ENCODE assay signal across 26 cellular contexts in the genomic region with DNA sequence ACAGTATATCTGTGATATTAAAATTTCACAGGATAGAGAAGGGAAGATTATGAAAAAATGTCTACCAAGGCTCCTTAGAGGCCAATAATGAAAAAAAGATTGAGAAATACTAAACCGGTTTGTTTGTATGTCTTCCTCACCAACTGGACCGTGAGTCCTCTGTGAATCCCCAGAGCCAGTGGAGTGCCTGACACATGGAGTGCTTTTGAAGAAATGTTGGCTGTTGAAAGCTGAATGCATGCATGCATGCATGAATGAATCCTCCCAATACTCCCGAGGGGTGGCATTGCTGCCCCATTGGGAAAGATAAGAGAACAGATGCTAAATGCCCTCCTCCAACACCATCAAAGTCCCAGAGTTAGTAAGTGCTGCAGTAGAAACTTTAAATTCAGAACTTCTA.
DNase-seq lines count a peak whose midpoint lies in the region; ATAC-seq and TF ChIP-seq lines count a peak whose summit lies in the region.
"Had no signal": no experiment of that assay in that cellular context is flagged by ENCODE, and none has a peak within 500 bp of the region (broad histone marks: within the 10 kb centered on the region; RNA-seq: fewer than 3 reads in every experiment).

No MANE protein-coding gene starts in this region.

- TF ChIP-seq CTCF in left ventricle myocardium inferior (IDR thresholded peaks at IDR 0.05; ENCODE audit: borderline replicate concordance) (no peak), epithelial cell of esophagus (IDR thresholded peaks at IDR 0.05; ENCODE audit: insufficient read depth, low read depth, low read length, missing control alignments) (no peak), mesothelial cell of epicardium (IDR thresholded peaks at IDR 0.05; ENCODE audit: unreplicated experiment) (no peak)

- DNase-seq in left ventricle myocardium inferior (no peak), Right ventricle myocardium inferior (ENCODE audit: missing footprints) (no peak), epithelial cell of esophagus (ENCODE audit: low read depth) (peak; percentile 41), sciatic nerve (ENCODE audit: low spot score) (no peak), mesothelial cell of epicardium (ENCODE audit: low spot score in 2 of 2, unreplicated experiment in 2 of 2) (no peak), UCSD-AML1 (lab: John Stamatoyannopoulos, UW; ENCODE audit: unreplicated experiment) (no peak)
- DNase-seq: activated CD4-positive, alpha-beta T cell treated with anti-CD3 and anti-CD28 coated beads, Interleukin-2, amount 10 ng/mL, durations not matched to agents 7 days and 5 days; central memory CD4-positive, alpha-beta T cell; hippocampal formation; immature natural killer cell; mesenchymal stem cell; naive B cell; NCI-H1694; stimulated activated CD4-positive, alpha-beta T cell treated with anti-CD3 and anti-CD28 coated beads, Interleukin-15, amount 100 ng/mL, for 24 hours; stimulated activated naive CD8-positive, alpha-beta T cell treated with anti-CD3 and anti-CD28 coated beads, Interleukin-15, amount 100 ng/mL, for 72 hours; upper lobe of right lung; WERI-Rb-1 had no signal

- peaks cover 5% of the 10 kb centered on the region for H3K27me3 Mint-ChIP-seq in mesothelial cell of epicardium (ENCODE audit: low read depth)
- H3K27me3 Mint-ChIP-seq: activated naive CD4-positive, alpha-beta T cell treated with anti-CD3 and anti-CD28 coated beads, Interleukin-2, amount 50 U/mL, for 24 hours; stimulated activated naive CD8-positive, alpha-beta T cell treated with anti-CD3 and anti-CD28 coated beads, Interleukin-15, amount 100 ng/mL, for 72 hours had no signal

- peaks cover 43% of the 10 kb centered on the region for H3K4me1 ChIP-seq in left ventricle myocardium inferior

- no peaks in the 10 kb centered on the region for H3K27me3 ChIP-seq in left ventricle myocardium inferior (ENCODE audit: low read depth)
- H3K27me3 ChIP-seq: ascending aorta, foreskin keratinocyte, upper lobe of right lung had no signal

- H3K36me3 ChIP-seq in left ventricle myocardium inferior = no peaks in the 10 kb centered on the region
- H3K36me3 ChIP-seq: ascending aorta, HAP-1, upper lobe of right lung, WERI-Rb-1 had no signal

- no peak overlapping the region for H3K4me3 Mint-ChIP-seq in mesothelial cell of epicardium
- H3K4me3 Mint-ChIP-seq: activated CD4-positive, alpha-beta T cell treated with anti-CD3 and anti-CD28 coated beads, Interleukin-2, amount 10 ng/mL, durations not matched to agents 7 days and 5 days; activated naive CD4-positive, alpha-beta T cell treated with anti-CD3 and anti-CD28 coated beads, Interleukin-2, amount 50 U/mL, for 24 hours; immature natural killer cell; stimulated activated naive CD8-positive, alpha-beta T cell treated with anti-CD3 and anti-CD28 coated beads, Interleukin-15, amount 100 ng/mL, for 72 hours; T-helper 2 cell treated with Interferon-gamma antibody and Interleukin-4, amounts not matched to agents 5 μg/mL and 100 μg/mL, for 36 hours had no signal

- peak overlapping the region; percentile 78 for H3K27ac ChIP-seq in left ventricle myocardium inferior (replicated peaks)
- H3K27ac ChIP-seq: epithelial cell of prostate, foreskin keratinocyte, upper lobe of right lung, WERI-Rb-1 had no signal

- H3K36me3 Mint-ChIP-seq in mesothelial cell of epicardium = no peaks in the 10 kb centered on the region
- H3K36me3 Mint-ChIP-seq: activated naive CD4-positive, alpha-beta T cell treated with anti-CD3 and anti-CD28 coated beads, Interleukin-2, amount 50 U/mL, for 24 hours; immature natural killer cell had no signal

- peaks cover 3% of the 10 kb centered on the region for H3K9me3 Mint-ChIP-seq in mesothelial cell of epicardium
- H3K9me3 Mint-ChIP-seq: activated naive CD4-positive, alpha-beta T cell treated with anti-CD3 and anti-CD28 coated beads, Interleukin-2, amount 50 U/mL, for 24 hours; immature natural killer cell; naive B cell; stimulated activated naive CD8-positive, alpha-beta T cell treated with anti-CD3 and anti-CD28 coated beads, Interleukin-15, amount 100 ng/mL, for 72 hours; T-helper 2 cell treated with Interferon-gamma antibody and Interleukin-4, amounts not matched to agents 5 μg/mL and 100 μg/mL, for 36 hours had no signal

- H3K27ac Mint-ChIP-seq in mesothelial cell of epicardium = no peak overlapping the region
- H3K27ac Mint-ChIP-seq: activated CD4-positive, alpha-beta T cell treated with anti-CD3 and anti-CD28 coated beads, Interleukin-2, amount 10 ng/mL, durations not matched to agents 7 days and 5 days; activated naive CD4-positive, alpha-beta T cell treated with anti-CD3 and anti-CD28 coated beads, Interleukin-2, amount 50 U/mL, for 24 hours; immature natural killer cell; naive B cell; T-helper 2 cell treated with Interferon-gamma antibody and Interleukin-4, amounts not matched to agents 5 μg/mL and 100 μg/mL, for 36 hours had no signal

- ATAC-seq in Right ventricle myocardium inferior = no peak
- ATAC-seq in sciatic nerve = peak; percentile 38
- ATAC-seq in HG02759 (IDR thresholded peaks at IDR 0.05; ENCODE audit: unreplicated experiment) = no peak
- no peak for ATAC-seq in GM18870 (IDR thresholded peaks at IDR 0.05; ENCODE audit: unreplicated experiment)
- ATAC-seq: foreskin keratinocyte; HepG2; stimulated activated naive CD8-positive, alpha-beta T cell treated with anti-CD3 and anti-CD28 coated beads, Interleukin-15, amount 100 ng/mL, for 72 hours; upper lobe of right lung had no signal

- H3K4me1 Mint-ChIP-seq in mesothelial cell of epicardium = peaks cover 5% of the 10 kb centered on the region
- H3K4me1 Mint-ChIP-seq: activated CD4-positive, alpha-beta T cell treated with anti-CD3 and anti-CD28 coated beads, Interleukin-2, amount 10 ng/mL, durations not matched to agents 7 days and 5 days; activated naive CD4-positive, alpha-beta T cell treated with anti-CD3 and anti-CD28 coated beads, Interleukin-2, amount 50 U/mL, for 24 hours; immature natural killer cell; naive B cell; stimulated activated naive CD8-positive, alpha-beta T cell treated with anti-CD3 and anti-CD28 coated beads, Interleukin-15, amount 100 ng/mL, for 72 hours had no signal

- H3K4me3 ChIP-seq in left ventricle myocardium inferior (no peak overlapping the region), epithelial cell of esophagus (ENCODE audit: low read length) (no peak overlapping the region)
- H3K4me3 ChIP-seq: ascending aorta, HAP-1, upper lobe of right lung had no signal

- intact Hi-C loops in left ventricle myocardium inferior (cut with micrococcal nuclease) = no loop called here
- intact Hi-C loops in Right ventricle myocardium inferior (cut with DNase I) = no loop called here
- intact Hi-C loops in sciatic nerve (cut with DNase I) = no loop called here

- no peaks in the 10 kb centered on the region for H3K9me3 ChIP-seq in left ventricle myocardium inferior (replicated peaks)
- H3K9me3 ChIP-seq: ascending aorta, HAP-1, upper lobe of right lung had no signal
